In genomic region chr15:66180706-66181105, GRCh38 we compare ENCODE assay signal across 1 cellular context.
A peak's percentile ranks its signal among the peaks of the same experiment; 100 is the strongest.
TF ChIP-seq lines count a peak whose summit lies in the region.

No MANE protein-coding gene starts in this region.

TF ChIP-seq in H1, 55 proteins besides CTCF, POLR2A, EP300 and RAD21:
- no peak for TF ChIP-seq POLR2AphosphoS5 (IDR thresholded peaks at IDR 0.05; ENCODE audit: low read depth, low read length)
- TF ChIP-seq TBP (IDR thresholded peaks at IDR 0.05; ENCODE audit: low read depth, low read length), result 0 out of 2 replicates have a peak, but pooled peaks have one; percentile 13
- peak; percentile 35 for TF ChIP-seq NANOG (IDR thresholded peaks at IDR 0.05; ENCODE audit: insufficient read depth, low read depth, low read length, poor library complexity, severe bottlenecking)
